In the genomic region with DNA sequence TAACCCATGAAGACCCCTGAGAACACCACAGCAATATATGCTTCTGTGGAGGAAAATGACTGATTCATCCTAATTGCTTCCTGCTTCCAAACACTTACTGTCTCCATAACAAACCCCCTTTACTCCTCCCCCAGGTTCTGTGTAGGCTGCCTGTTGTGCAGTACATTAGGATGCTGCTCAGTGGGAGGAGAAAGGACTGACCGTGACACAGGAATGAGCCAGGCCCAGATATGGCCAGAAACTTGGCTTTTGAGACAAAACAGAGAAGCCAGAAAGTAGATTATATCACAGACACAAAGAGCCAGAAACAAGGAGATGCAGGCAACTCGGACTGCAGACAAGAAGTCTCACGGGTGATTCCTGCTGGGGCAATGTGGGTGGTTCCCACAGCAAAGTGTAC, we compare ENCODE assay signal across 13 cellular contexts.
A peak's percentile ranks its signal among the peaks of the same experiment; 100 is the strongest.
DNase-seq lines count a peak whose midpoint lies in the region; TF ChIP-seq lines count a peak whose summit lies in the region.
"Had no signal": no experiment of that assay in that cellular context is flagged by ENCODE, and none has a peak within 500 bp of the region (broad histone marks: within the 10 kb centered on the region; RNA-seq: fewer than 3 reads in every experiment).

No MANE protein-coding gene starts in this region.

- H2AFZ ChIP-seq in neural progenitor cell (replicated peaks), result no peak overlapping the region

- H3K4me3 Mint-ChIP-seq in neural progenitor cell, result no peak overlapping the region
- H3K4me3 Mint-ChIP-seq: activated CD4-positive, alpha-beta T cell treated with anti-CD3 and anti-CD28 coated beads, Interleukin-2, amount 10 ng/mL, durations not matched to agents 24 days and 14 days; activated T-helper 1 cell treated with anti-CD3 and anti-CD28 coated beads, Interleukin-12 subunit alpha, Interleukin-12 subunit beta, Interleukin-2, Interleukin-4 antibody, amounts not matched to agents 30 ng/mL and 10 ng/mL and 1 ng/mL, durations not matched to agents 14 hours and 24 hours and 36 hours; CD8-positive, alpha-beta memory T cell had no signal

- TF ChIP-seq CTCF in cardiac fibroblast (IDR thresholded peaks at IDR 0.05; ENCODE audit: low read depth, low read length) (no peak), neural progenitor cell (IDR thresholded peaks at IDR 0.05) (no peak), GM20000 (IDR thresholded peaks at IDR 0.05; ENCODE audit: extremely low read depth, missing control alignments) (no peak)

- H3K27me3 ChIP-seq in neural progenitor cell, result peaks cover 9% of the 10 kb centered on the region

- DNase-seq in Daoy (ENCODE audit: low read depth) (peak; percentile 84), M059J (ENCODE audit: low read depth) (peak; percentile 93), cardiac fibroblast (ENCODE audit: low read depth in 2 of 2) (peak; percentile 55 to 93), neural progenitor cell (ENCODE audit: low spot score) (no peak), GM20000 (ENCODE audit: low spot score) (no peak), caudate nucleus (lab: John Stamatoyannopoulos, UW) (no peak)
- DNase-seq in activated naive CD4-positive, alpha-beta T cell treated with anti-CD3 and anti-CD28 coated beads, Interleukin-2, amount 50 U/mL, for 16 hours, result no peak
- DNase-seq in stimulated activated CD4-positive, alpha-beta T cell treated with anti-CD3 and anti-CD28 coated beads, Interleukin-4, amount 100 ng/mL, for 24 hours, result no peak
- DNase-seq: activated CD4-positive, alpha-beta T cell treated with anti-CD3 and anti-CD28 coated beads, Interleukin-2, amount 10 ng/mL, durations not matched to agents 24 days and 14 days; CD8-positive, alpha-beta memory T cell; right cardiac atrium; T-helper 1 cell had no signal

- no peaks in the 10 kb centered on the region for H3K36me3 ChIP-seq in neural progenitor cell

- H3F3A ChIP-seq in neural progenitor cell (ENCODE audit: low read depth), result peaks cover 35% of the 10 kb centered on the region

- H3K9me3 ChIP-seq in neural progenitor cell (ENCODE audit: low read depth), result no peaks in the 10 kb centered on the region

- no peak overlapping the region for H3K9ac ChIP-seq in neural progenitor cell

- H3K4me1 ChIP-seq in neural progenitor cell, result peaks cover 33% of the 10 kb centered on the region

- peaks cover 57% of the 10 kb centered on the region for H3K4me1 Mint-ChIP-seq in neural progenitor cell

- no peaks in the 10 kb centered on the region for H3K36me3 Mint-ChIP-seq in neural progenitor cell
- H3K36me3 Mint-ChIP-seq: CD8-positive, alpha-beta memory T cell had no signal

- no peaks in the 10 kb centered on the region for H3K9me3 Mint-ChIP-seq in neural progenitor cell
- H3K9me3 Mint-ChIP-seq: activated T-helper 1 cell treated with anti-CD3 and anti-CD28 coated beads, Interleukin-12 subunit alpha, Interleukin-12 subunit beta, Interleukin-2, Interleukin-4 antibody, amounts not matched to agents 30 ng/mL and 10 ng/mL and 1 ng/mL, durations not matched to agents 14 hours and 24 hours and 36 hours; CD8-positive, alpha-beta memory T cell had no signal

- H3K4me3 ChIP-seq in cardiac fibroblast (replicated peaks in 1 of 2; ENCODE audit: low read depth in 2 of 2, low read length in 2 of 2) (no peak overlapping the region), neural progenitor cell (no peak overlapping the region)

- no peak overlapping the region for H3K4me2 ChIP-seq in neural progenitor cell

- H3K27me3 Mint-ChIP-seq in neural progenitor cell (ENCODE audit: insufficient read depth, low read depth), result peaks cover 9% of the 10 kb centered on the region
- H3K27me3 Mint-ChIP-seq: CD8-positive, alpha-beta memory T cell had no signal

- H4K20me1 ChIP-seq in neural progenitor cell (ENCODE audit: low read depth), result peaks cover 14% of the 10 kb centered on the region

- peak overlapping the region; percentile 62 for H3K27ac Mint-ChIP-seq in neural progenitor cell
- H3K27ac Mint-ChIP-seq: activated CD4-positive, alpha-beta T cell treated with anti-CD3 and anti-CD28 coated beads, Interleukin-2, amount 10 ng/mL, durations not matched to agents 24 days and 14 days; activated T-helper 1 cell treated with anti-CD3 and anti-CD28 coated beads, Interleukin-12 subunit alpha, Interleukin-12 subunit beta, Interleukin-2, Interleukin-4 antibody, amounts not matched to agents 30 ng/mL and 10 ng/mL and 1 ng/mL, durations not matched to agents 14 hours and 24 hours and 36 hours; CD8-positive, alpha-beta memory T cell had no signal

- H3K27ac ChIP-seq in neural progenitor cell (no peak overlapping the region), caudate nucleus (ENCODE audit: low read depth, low read length) (no peak overlapping the region)

- H3K79me2 ChIP-seq in neural progenitor cell (ENCODE audit: low read depth), result no peaks in the 10 kb centered on the region

Comparison
In these comparisons a context has a peak if more than half of its experiments do, and no peak if none do; other contexts are left out.
1. DNase-seq: peak in Daoy (single experiment), M059J (single experiment) and cardiac fibroblast (2 of 2); none in neural progenitor cell (single experiment), GM20000 (single experiment), activated naive CD4-positive, alpha-beta T cell treated with anti-CD3 and anti-CD28 coated beads, Interleukin-2, amount 50 U/mL, for 16 hours (single experiment), caudate nucleus (0 of 61) and stimulated activated CD4-positive, alpha-beta T cell treated with anti-CD3 and anti-CD28 coated beads, Interleukin-4, amount 100 ng/mL, for 24 hours (single experiment).